In the genomic region with DNA sequence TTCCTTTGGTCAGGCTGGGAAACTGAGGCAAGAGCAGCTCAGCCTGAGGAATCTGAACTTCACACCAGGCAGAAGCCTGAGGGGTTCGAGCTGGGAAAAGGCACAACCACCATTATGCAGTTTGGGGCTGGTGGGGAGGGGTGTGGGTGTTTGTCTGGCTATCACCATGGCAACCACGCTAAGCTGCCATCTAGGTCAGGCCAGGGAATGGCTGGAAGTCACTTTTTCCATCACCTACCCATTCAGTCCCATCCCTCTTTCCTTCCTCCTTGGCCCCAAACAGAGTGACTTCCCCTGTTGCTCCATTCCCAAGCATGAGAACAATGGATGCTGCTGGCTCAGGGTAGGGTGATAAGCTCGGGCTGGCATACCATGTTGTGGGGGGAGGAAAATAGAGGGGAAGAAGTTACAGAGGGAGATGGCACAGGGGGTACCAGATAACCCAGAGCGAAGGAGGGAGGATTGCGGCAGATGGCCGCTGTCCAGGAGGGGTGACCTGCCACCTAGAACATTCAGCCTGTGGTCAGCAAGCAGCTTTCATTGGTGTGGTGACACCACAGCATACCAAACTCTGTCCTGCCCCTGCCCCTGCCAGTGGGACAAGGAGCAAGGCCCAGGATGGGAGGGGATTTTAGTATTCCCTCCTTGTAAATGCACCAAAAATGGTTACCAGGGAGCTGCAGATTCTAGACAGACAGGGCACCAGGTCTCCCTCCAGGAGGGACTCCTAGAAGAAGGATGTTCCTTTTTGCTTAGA, we compare ENCODE assay signal across 11 cellular contexts. TPM values are rescaled to one million over a fixed set of nuclear protein-coding genes. Genes with fewer than 3 reads are reported as not detected.
DNase-seq lines count a peak whose midpoint lies in the region; ATAC-seq and TF ChIP-seq lines count a peak whose summit lies in the region.
"Had no signal": no experiment of that assay in that cellular context is flagged by ENCODE, and none has a peak within 500 bp of the region (broad histone marks: within the 10 kb centered on the region; RNA-seq: fewer than 3 reads in every experiment).

No MANE protein-coding gene starts in this region.

- TF ChIP-seq POLR2A in vagina (IDR thresholded peaks at IDR 0.05), result no peak

- H3K27ac Mint-ChIP-seq in endodermal cell, result peak overlapping the region; percentile 53
- peak overlapping the region; percentile 32 for H3K27ac Mint-ChIP-seq in mesothelial cell of epicardium

- DNase-seq in left ventricle myocardium inferior (no peak), Right ventricle myocardium superior (no peak), endodermal cell (peak; percentile 78), mesothelial cell of epicardium (ENCODE audit: low spot score in 2 of 2, unreplicated experiment in 2 of 2) (no peak), vagina (ENCODE audit: extremely low spot score in 2 of 2) (no peak), NCI-H1694 treated with DMSO at 0.1 percent for 48 hours (lab: John Stamatoyannopoulos, UW) (no peak)
- DNase-seq: amygdala, T-helper 2 cell had no signal

- H3K36me3 Mint-ChIP-seq in endodermal cell (ENCODE audit: low read depth) (no peaks in the 10 kb centered on the region), mesothelial cell of epicardium (no peaks in the 10 kb centered on the region)

- H3K4me1 ChIP-seq in left ventricle myocardium inferior (peaks cover 36% of the 10 kb centered on the region), endodermal cell (ENCODE audit: control insufficient read depth, insufficient read depth, low read length) (peaks cover 15% of the 10 kb centered on the region), vagina (peaks cover 39% of the 10 kb centered on the region)

- no peak for ATAC-seq in Right ventricle myocardium superior (ENCODE audit: poor library complexity)
- no peak for ATAC-seq in GM21786 (IDR thresholded peaks at IDR 0.05; ENCODE audit: unreplicated experiment)
- no peak for ATAC-seq in HG03432 (IDR thresholded peaks at IDR 0.05; ENCODE audit: unreplicated experiment)

- no peak overlapping the region for H3K4me3 ChIP-seq in left ventricle myocardium inferior
- H3K4me3 ChIP-seq in endodermal cell (ENCODE audit: low read length), result no peak overlapping the region
- no peak overlapping the region for H3K4me3 ChIP-seq in vagina

- H3K9ac ChIP-seq in endodermal cell (ENCODE audit: extremely low read depth, low read length, poor library complexity, severe bottlenecking), result no peak overlapping the region

- H3K9me3 ChIP-seq in left ventricle myocardium inferior (replicated peaks), result no peaks in the 10 kb centered on the region
- no peaks in the 10 kb centered on the region for H3K9me3 ChIP-seq in endodermal cell (ENCODE audit: control insufficient read depth, low read length)
- no peaks in the 10 kb centered on the region for H3K9me3 ChIP-seq in vagina
- H3K9me3 ChIP-seq: neutrophil had no signal

- peak overlapping the region; percentile 74 for H3K27ac ChIP-seq in left ventricle myocardium inferior (replicated peaks)
- H3K27ac ChIP-seq in endodermal cell (ENCODE audit: low read depth, low read length), result peak overlapping the region; percentile 2
- peak overlapping the region; percentile 85 for H3K27ac ChIP-seq in vagina
- H3K27ac ChIP-seq: neutrophil had no signal

- TF ChIP-seq CTCF in left ventricle myocardium inferior (IDR thresholded peaks at IDR 0.05; ENCODE audit: borderline replicate concordance), result no peak
- no peak for TF ChIP-seq CTCF in endodermal cell (conservative IDR thresholded peaks at IDR 0.05)
- no peak for TF ChIP-seq CTCF in mesothelial cell of epicardium (IDR thresholded peaks at IDR 0.05; ENCODE audit: unreplicated experiment)
- no peak for TF ChIP-seq CTCF in vagina (IDR thresholded peaks at IDR 0.05)

- no peaks in the 10 kb centered on the region for H3K27me3 ChIP-seq in left ventricle myocardium inferior (ENCODE audit: low read depth)
- H3K27me3 ChIP-seq in endodermal cell (ENCODE audit: control insufficient read depth, insufficient read depth, low read length, poor library complexity, severe bottlenecking), result peaks cover 4% of the 10 kb centered on the region
- no peaks in the 10 kb centered on the region for H3K27me3 ChIP-seq in vagina

- no peaks in the 10 kb centered on the region for H3K9me3 Mint-ChIP-seq in endodermal cell
- no peaks in the 10 kb centered on the region for H3K9me3 Mint-ChIP-seq in mesothelial cell of epicardium

- H3K27me3 Mint-ChIP-seq in endodermal cell (ENCODE audit: insufficient read depth), result peaks cover 14% of the 10 kb centered on the region
- no peaks in the 10 kb centered on the region for H3K27me3 Mint-ChIP-seq in mesothelial cell of epicardium (ENCODE audit: low read depth)

- H3K4me1 Mint-ChIP-seq in endodermal cell (peaks cover 45% of the 10 kb centered on the region), mesothelial cell of epicardium (peaks cover 39% of the 10 kb centered on the region)

- intact Hi-C loops in left ventricle myocardium inferior (cut with micrococcal nuclease) (no loop called here), Right ventricle myocardium superior (cut with DNase I) (no loop called here), vagina (cut with DNase I) (no loop called here)

- H3K4me3 Mint-ChIP-seq in endodermal cell, result no peak overlapping the region
- no peak overlapping the region for H3K4me3 Mint-ChIP-seq in mesothelial cell of epicardium

- H3K36me3 ChIP-seq in left ventricle myocardium inferior, result no peaks in the 10 kb centered on the region
- H3K36me3 ChIP-seq in endodermal cell (ENCODE audit: control insufficient read depth, insufficient read depth, low read length), result no peaks in the 10 kb centered on the region
- no peaks in the 10 kb centered on the region for H3K36me3 ChIP-seq in vagina
- H3K36me3 ChIP-seq: neutrophil had no signal

- WGBS in endodermal cell (ENCODE audit: insufficient coverage in 1 of 2, insufficient read length in 1 of 2), 2 experiments, result 83 to 86% methylated on average over 4 to 6 of the region's 6 CpGs

RNA-seq across cellular contexts. Expression of a gene that starts 36.4 kb away (rescaled TPM):
- total RNA-seq in left ventricle myocardium inferior, result 0.08 TPM
- 0.22 TPM for total RNA-seq in Right ventricle myocardium superior
- 10 to 100 TPM; 24.8 to 37.2 TPM for total RNA-seq in endodermal cell
- polyA plus RNA-seq in endodermal cell (2013, experiment 1 of 2), result 7.1 TPM
- polyA plus RNA-seq in endodermal cell (2013, experiment 2 of 2), result 4.6 TPM
- 16.1 to 18.3 TPM (median 16.4 TPM) in 3 replicates for total RNA-seq in mesothelial cell of epicardium
- total RNA-seq in vagina, result 14.7 TPM

Comparison
In these comparisons a context has a peak if more than half of its experiments do, and no peak if none do; other contexts are left out.
1. H3K27ac ChIP-seq: peak in every context shown above with its lines; median percentile 85 in vagina; 74 in left ventricle myocardium inferior; 2 in endodermal cell.
2. RNA of a gene that starts 36.4 kb away (total RNA-seq): 24.8 to 37.2 TPM in endodermal cell, 16.1 to 18.3 TPM in mesothelial cell of epicardium and 14.7 TPM in vagina (single experiment); 0.22 TPM in Right ventricle myocardium superior (single experiment) and 0.08 TPM in left ventricle myocardium inferior (single experiment); every median in the first group is over 10 times any median in the second.